In the genomic region with DNA sequence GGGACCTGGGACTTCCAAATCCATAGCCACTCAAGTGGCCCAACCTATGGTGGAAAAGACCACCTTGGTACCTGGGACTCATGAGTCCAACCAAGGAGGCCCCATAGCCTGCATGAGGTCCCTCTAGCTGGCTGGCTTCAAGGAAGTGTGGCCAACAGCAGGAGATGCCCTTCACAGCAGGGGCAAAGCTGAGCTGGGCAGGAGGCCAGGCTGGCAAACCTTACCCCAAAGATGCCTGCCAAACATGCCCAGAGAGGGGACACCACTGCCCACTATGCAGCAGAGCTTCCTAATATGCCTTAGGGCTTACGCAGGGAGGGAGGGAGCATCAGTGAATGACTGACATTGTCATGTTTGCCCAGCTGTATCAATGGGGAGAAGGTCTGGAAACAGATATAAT, we compare ENCODE assay signal across 19 cellular contexts.
"Had no signal": no experiment of that assay in that cellular context is flagged by ENCODE, and none has a peak within 500 bp of the region (broad histone marks: within the 10 kb centered on the region; RNA-seq: fewer than 3 reads in every experiment).

No MANE protein-coding gene starts in this region.

- H3K36me3 Mint-ChIP-seq: activated naive CD8-positive, alpha-beta T cell treated with anti-CD3 and anti-CD28 coated beads for 36 hours; memory B cell; stimulated activated memory B cell treated with anti-CD40 and anti-IgM and Interleukin-4, amounts not matched to agents 10 μg/mL and 1 μg/mL and 100 μg/mL, for 72 hours had no signal

- FAIRE-seq: colon, kidney, small intestine had no signal

- H3K27ac Mint-ChIP-seq: activated naive CD8-positive, alpha-beta T cell treated with anti-CD3 and anti-CD28 coated beads for 36 hours; activated T-cell treated with anti-CD3 and anti-CD28 coated beads, Interleukin-2, amount 50 U/mL, for 72 hours; memory B cell; stimulated activated memory B cell treated with anti-CD40 and anti-IgM and Interleukin-4, amounts not matched to agents 10 μg/mL and 1 μg/mL and 100 μg/mL, for 72 hours; T-helper 17 cell had no signal

- H3K27me3 ChIP-seq: thyroid gland, uterus had no signal

- H3K4me3 ChIP-seq: dorsolateral prefrontal cortex, thyroid gland, uterus had no signal

- H3K36me3 ChIP-seq: thyroid gland, uterus had no signal

- DNase-seq: activated CD4-positive, alpha-beta T cell treated with anti-CD3 and anti-CD28 coated beads for 1 hour; activated CD4-positive, alpha-beta T cell treated with anti-CD3 and anti-CD28 coated beads, Interleukin-2, amount 50 U/mL, for 4 hours; activated naive CD8-positive, alpha-beta T cell treated with anti-CD3 and anti-CD28 coated beads for 36 hours; activated T-cell treated with anti-CD3 and anti-CD28 coated beads, Interleukin-2, amount 50 U/mL, for 72 hours; amniotic stem cell; central memory CD4-positive, alpha-beta T cell; dorsolateral prefrontal cortex; foreskin keratinocyte; glutamatergic neuron; kidney; occipital lobe; small intestine; stimulated activated CD4-positive, alpha-beta T cell treated with anti-CD3 and anti-CD28 coated beads, Interleukin-4, amount 100 ng/mL, for 24 hours; T-helper 17 cell; thyroid gland; uterus had no signal

- ATAC-seq: activated T-cell treated with anti-CD3 and anti-CD28 coated beads, Interleukin-2, amount 50 U/mL, for 72 hours; foreskin keratinocyte; stimulated activated memory B cell treated with anti-CD40 and anti-IgM and Interleukin-4, amounts not matched to agents 10 μg/mL and 1 μg/mL and 100 μg/mL, for 72 hours; T-helper 17 cell had no signal

- H3K4me1 Mint-ChIP-seq: memory B cell, T-helper 17 cell had no signal

- H3K4me3 Mint-ChIP-seq: activated naive CD8-positive, alpha-beta T cell treated with anti-CD3 and anti-CD28 coated beads for 36 hours; activated T-cell treated with anti-CD3 and anti-CD28 coated beads, Interleukin-2, amount 50 U/mL, for 72 hours; memory B cell; stimulated activated memory B cell treated with anti-CD40 and anti-IgM and Interleukin-4, amounts not matched to agents 10 μg/mL and 1 μg/mL and 100 μg/mL, for 72 hours; T-helper 17 cell had no signal

- H3K9me3 Mint-ChIP-seq: activated naive CD8-positive, alpha-beta T cell treated with anti-CD3 and anti-CD28 coated beads for 36 hours; activated T-cell treated with anti-CD3 and anti-CD28 coated beads, Interleukin-2, amount 50 U/mL, for 72 hours; memory B cell; stimulated activated memory B cell treated with anti-CD40 and anti-IgM and Interleukin-4, amounts not matched to agents 10 μg/mL and 1 μg/mL and 100 μg/mL, for 72 hours had no signal
